Comparison of ENCODE assay signal across 12 cellular contexts in genomic region chr9:124078641-124079040, GRCh38.
A peak's percentile ranks its signal among the peaks of the same experiment; 100 is the strongest.
DNase-seq lines count a peak whose midpoint lies in the region; TF ChIP-seq lines count a peak whose summit lies in the region.
"Had no signal": no experiment of that assay in that cellular context is flagged by ENCODE, and none has a peak within 500 bp of the region (broad histone marks: within the 10 kb centered on the region; RNA-seq: fewer than 3 reads in every experiment).

No MANE protein-coding gene starts in this region.

- no peak overlapping the region for H3K4me3 ChIP-seq in cardiac fibroblast (replicated peaks in 1 of 2; ENCODE audit: low read depth in 2 of 2, low read length in 2 of 2)
- H3K4me3 ChIP-seq: BLaER1 treated with 17β-estradiol and CSF1 and Interleukin-3, amounts not matched to agents 10 nM and 100 nM; K562; uterus had no signal

- no peak for TF ChIP-seq EP300 in Ishikawa (IDR thresholded peaks at IDR 0.05; ENCODE audit: borderline replicate concordance)

- peak; percentile 12 for DNase-seq in AG09319 (ENCODE audit: extremely low read depth, low read depth)
- peak; percentile 73 to 76 for DNase-seq in cardiac fibroblast (ENCODE audit: low read depth in 2 of 2)
- DNase-seq in lung microvascular endothelial cell (ENCODE audit: low read depth in 2 of 2): peak; percentile 32 to 53
- no peak for DNase-seq in OCI-M2 (lab: John Stamatoyannopoulos, UW; ENCODE audit: unreplicated experiment)
- DNase-seq in GM19240 (ENCODE audit: insufficient read length, low spot score): no peak
- DNase-seq in iPS-NIHi7 (ENCODE audit: extremely low spot score): no peak
- no peak for DNase-seq in pons (ENCODE audit: low spot score)
- DNase-seq: T-helper 17 cell, uterus had no signal

- no peak for TF ChIP-seq CTCF in AG09319 (IDR thresholded peaks at IDR 0.05; ENCODE audit: low read depth, low read length)
- no peak for TF ChIP-seq CTCF in cardiac fibroblast (IDR thresholded peaks at IDR 0.05; ENCODE audit: low read depth, low read length)

- TF ChIP-seq RAD21 in Ishikawa (IDR thresholded peaks at IDR 0.05; ENCODE audit: low read depth): no peak

TF ChIP-seq in Ishikawa, 13 proteins besides CTCF, POLR2A, EP300 and RAD21:
- TF ChIP-seq EGR1 (IDR thresholded peaks at IDR 0.05) (no peak), TEAD4 (IDR thresholded peaks at IDR 0.05) (peak; percentile 40; the same call in 1 of the 2 replicates)

Comparison
In these comparisons a context has a peak if more than half of its experiments do, and no peak if none do; other contexts are left out.
1. DNase-seq: peak in AG09319 (single experiment), cardiac fibroblast (2 of 2) and lung microvascular endothelial cell (2 of 2); none in OCI-M2 (single experiment), GM19240 (single experiment), iPS-NIHi7 (single experiment) and pons (single experiment).